ENCODE assay signal across 18 cellular contexts in genomic region chr19:35552534-35553384, GRCh38. TPM values are rescaled to one million over a fixed set of nuclear protein-coding genes. Genes with fewer than 3 reads are reported as not detected.
DNase-seq lines count a peak whose midpoint lies in the region; ATAC-seq, FAIRE-seq and TF ChIP-seq lines count a peak whose summit lies in the region.
"Had no signal": no experiment of that assay in that cellular context is flagged by ENCODE, and none has a peak within 500 bp of the region (broad histone marks: within the 10 kb centered on the region; RNA-seq: fewer than 3 reads in every experiment).

No MANE protein-coding gene starts in this region.

- no peaks in the 10 kb centered on the region for H3K79me2 ChIP-seq in HepG2 (ENCODE audit: insufficient read depth, low read length)
- no peaks in the 10 kb centered on the region for H3K79me2 ChIP-seq in GM23248 (ENCODE audit: insufficient read depth)

- TF ChIP-seq EP300 in HepG2 (IDR thresholded peaks at IDR 0.05; ENCODE audit: low read depth in 2 of 2, low read length in 2 of 2): no peak; a peak in 1 of 4 replicates
- TF ChIP-seq EP300 in HepG2 (CRISPR knock-in tag; IDR thresholded peaks at IDR 0.05; ENCODE audit: borderline replicate concordance): no peak

- FAIRE-seq in HepG2 (lab: Jason Lieb, UNC): peak; percentile 8

- TF ChIP-seq POLR2A in HepG2 (IDR thresholded peaks at IDR 0.05; ENCODE audit: insufficient read depth in 1 of 2, low read depth in 2 of 2, low read length in 2 of 2): no peak
- TF ChIP-seq POLR2A in right lobe of liver (IDR thresholded peaks at IDR 0.05): no peak

- H3K9me2 ChIP-seq in GM23248 (ENCODE audit: insufficient read depth): no peaks in the 10 kb centered on the region

- peaks cover 0 to 25% of the 10 kb centered on the region in 2 experiments; a peak in 1 of 5 replicates for H3K27me3 ChIP-seq in HepG2 (ENCODE audit: control insufficient read depth in 1 of 2, insufficient read depth in 2 of 2, low read length in 2 of 2)
- no peaks in the 10 kb centered on the region for H3K27me3 ChIP-seq in right lobe of liver
- no peaks in the 10 kb centered on the region for H3K27me3 ChIP-seq in GM23248 (replicated peaks; ENCODE audit: insufficient read depth)
- H3K27me3 ChIP-seq: BLaER1 had no signal

- H3K4me2 ChIP-seq in HepG2 (ENCODE audit: low read depth, low read length) (no peak overlapping the region), GM23248 (ENCODE audit: unreplicated experiment) (no peak overlapping the region)
- H3K4me2 ChIP-seq: BLaER1, KMS-11 had no signal

- H3K9ac ChIP-seq in HepG2 (ENCODE audit: insufficient read depth, low read depth, low read length) (no peak overlapping the region), GM23248 (no peak overlapping the region)
- H3K9ac ChIP-seq: BLaER1, KMS-11 had no signal

- H3K36me3 ChIP-seq in HepG2 (replicated peaks in 1 of 2; ENCODE audit: control insufficient read depth in 1 of 2, insufficient read depth in 2 of 2, low read length in 2 of 2) (no peaks in the 10 kb centered on the region), right lobe of liver (no peaks in the 10 kb centered on the region), GM23248 (ENCODE audit: low read depth) (no peaks in the 10 kb centered on the region)

- POLR2A ChIA-PET in HepG2 (lab: Yijun Ruan, JAX): no interaction called here

- WGBS in HepG2 (ENCODE audit: low lambda C conversion rate): 42% methylated on average over 11 of the region's 13 CpGs
- WGBS in right lobe of liver (ENCODE audit: insufficient coverage, low coverage, low lambda C conversion rate, missing lambda C conversion rate): 60% methylated on average over 9 of the region's 13 CpGs
- WGBS in GM23248 (ENCODE audit: low coverage in 1 of 2, low lambda C conversion rate in 2 of 2, missing lambda C conversion rate in 2 of 2), 2 experiments: 45 to 50% methylated on average over 13 of the region's 13 CpGs

- ATAC-seq in HepG2 (no peak), right lobe of liver (no peak)
- ATAC-seq: CD8-positive, alpha-beta T cell had no signal

- peaks cover 48% of the 10 kb centered on the region for H3K4me1 ChIP-seq in HepG2 (ENCODE audit: insufficient read depth, low read length)
- no peaks in the 10 kb centered on the region for H3K4me1 ChIP-seq in right lobe of liver
- no peaks in the 10 kb centered on the region for H3K4me1 ChIP-seq in GM23248 (ENCODE audit: insufficient read depth)

- H3K27ac ChIP-seq in HepG2 (ENCODE audit: extremely low read length, insufficient read depth, low read length) (no peak overlapping the region), right lobe of liver (no peak overlapping the region), GM23248 (no peak overlapping the region)
- H3K27ac ChIP-seq: BLaER1, KMS-11 had no signal

- H2AFZ ChIP-seq in HepG2 (ENCODE audit: low read length) (no peak overlapping the region), GM23248 (no peak overlapping the region)

- CTCF ChIA-PET in HepG2 (lab: Yijun Ruan, JAX; ENCODE audit: low intra/inter-chr PET ratio, low total read pairs): no interaction called here

- TF ChIP-seq CTCF in HepG2 (CRISPR knock-in tag; IDR thresholded peaks at IDR 0.05) (no peak), right lobe of liver (IDR thresholded peaks at IDR 0.05) (no peak)

- TF ChIP-seq RAD21 in HepG2 (CRISPR knock-in tag; IDR thresholded peaks at IDR 0.05): no peak

- intact Hi-C loops in HepG2 (cut with micrococcal nuclease; ENCODE audit: unreplicated experiment): loop anchor here (10.0 kb wide), 2 partner anchors 62 to 92 kb away; partner anchors contain the start of genes COX6B1, ETV2 and HAUS5
- intact Hi-C loops in right lobe of liver (cut with DNase I): no loop called here

- in situ Hi-C loops in HepG2 (cut with HindIII; ENCODE audit: extremely low pct_ligation_motif_present, low pct_unique_long_range_greater_than_20kb) (no loop called here), GM23248 (cut with MboI) (no loop called here)

- H3K4me3 ChIP-seq in HepG2 (replicated peaks in 1 of 3; ENCODE audit: insufficient read depth in 1 of 3, low read depth in 2 of 3, low read length in 3 of 3) (no peak overlapping the region), right lobe of liver (no peak overlapping the region), GM23248 (no peak overlapping the region)
- H3K4me3 ChIP-seq: BLaER1 had no signal

- H4K20me1 ChIP-seq in HepG2 (ENCODE audit: insufficient read depth, low read length) (no peaks in the 10 kb centered on the region), GM23248 (ENCODE audit: insufficient read depth) (no peaks in the 10 kb centered on the region)

- BruUV-seq in HepG2 (replicated peaks; lab: Mats Ljungman, UMichigan): no TSS peak

- no peak for DNase-seq in HepG2 (ENCODE audit: low spot score)
- no peak for DNase-seq in right lobe of liver
- DNase-seq in GM23248: no peak
- DNase-seq in occipital lobe (lab: John Stamatoyannopoulos, UW): no peak
- DNase-seq: CD8-positive, alpha-beta T cell; NCI-H1436; NCI-H2029; NCI-H2171 treated with DMSO at 0.1 percent for 48 hours; NCI-H446 treated with DMSO at 0.1 percent for 48 hours; NCI-H748 treated with DMSO at 0.1 percent for 48 hours; OCI-M1; RPMI8226; SIG-M5 had no signal

- H3K9me3 ChIP-seq in HepG2 (ENCODE audit: low read length) (no peaks in the 10 kb centered on the region), right lobe of liver (no peaks in the 10 kb centered on the region), GM23248 (ENCODE audit: low read depth) (no peaks in the 10 kb centered on the region)
- H3K9me3 ChIP-seq: BLaER1 had no signal

- H3F3A ChIP-seq in GM23248 (ENCODE audit: insufficient read depth): no peaks in the 10 kb centered on the region

RNA-seq across cellular contexts. Expression of gene TMEM147, which starts 7.3 kb away (rescaled TPM):
- total RNA-seq in HepG2 (2016; rRNA removed; fragmentation: Illumina TruSeq; extraction: Trizol) (85.8 and 141 TPM in 2 replicates), right lobe of liver (10 to 100 TPM; 29.4 to 65.7 (median 36.2) TPM), occipital lobe (37.4 TPM)
- total RNA-seq in HepG2 (2016; cell fraction: cytosol; rRNA removed; fragmentation: Illumina TruSeq; extraction: Trizol; ENCODE audit: low read depth): 264 and 362 TPM in 2 replicates
- 91.4 and 136 TPM in 2 replicates for total RNA-seq in HepG2 (2016; cell fraction: insoluble cytoplasmic fraction; rRNA removed; fragmentation: Illumina TruSeq; extraction: Trizol)
- 202 and 264 TPM in 2 replicates for total RNA-seq in HepG2 (2016; cell fraction: membrane; rRNA removed; fragmentation: Illumina TruSeq; extraction: Trizol)
- total RNA-seq in HepG2 (2016; cell fraction: nucleus; rRNA removed; fragmentation: Illumina TruSeq; extraction: Trizol): 88.0 and 104 TPM in 2 replicates
- polyA plus RNA-seq in HepG2 (2011; rRNA removed) (176 and 188 TPM in 2 replicates), GM23248 (2016; fragmentation: Nextera tagmentation; extraction: Ambion mirVana) (203 and 214 TPM in 2 replicates)
- 174 and 213 TPM in 2 replicates for polyA plus RNA-seq in HepG2 (2011; cell fraction: cytosol; rRNA removed)
- polyA plus RNA-seq in HepG2 (2011; cell fraction: nucleus; rRNA removed): 105 and 125 TPM in 2 replicates
- polyA plus RNA-seq in HepG2 (2012): 78.4 and 132 TPM in 2 replicates
- polyA plus RNA-seq in HepG2 (2016; cell fraction: cytosol; fragmentation: Illumina TruSeq; extraction: Trizol; ENCODE audit: low read depth): 361 and 462 TPM in 2 replicates
- polyA plus RNA-seq in HepG2 (2016; cell fraction: insoluble cytoplasmic fraction; fragmentation: Illumina TruSeq; extraction: Trizol; ENCODE audit: low read depth): 102 and 104 TPM in 2 replicates
- 235 and 269 TPM in 2 replicates for polyA plus RNA-seq in HepG2 (2016; cell fraction: membrane; fragmentation: Illumina TruSeq; extraction: Trizol; ENCODE audit: low read depth)
- polyA plus RNA-seq in HepG2 (2016; cell fraction: nucleus; fragmentation: Illumina TruSeq; extraction: Trizol; ENCODE audit: insufficient read depth, low read depth): 176 and 183 TPM in 2 replicates
- 321 and 438 TPM in 2 replicates for polyA minus RNA-seq in HepG2 (2011; rRNA and poly(A)+ RNA removed; ENCODE audit: low replicate concordance)
- polyA minus RNA-seq in HepG2 (2011; cell fraction: cytosol; rRNA and poly(A)+ RNA removed): 44.9 and 50.7 TPM in 2 replicates
- polyA minus RNA-seq in HepG2 (2011; cell fraction: nucleus; rRNA and poly(A)+ RNA removed): 18.3 and 26.4 TPM in 2 replicates
- 108 and 129 TPM in 2 replicates for total RNA-seq in GM23248 (2014; rRNA removed; shearing (Covaris generic))

RNA-seq across cellular contexts. Expression of gene ATP4A, which starts 10.7 kb away (rescaled TPM):
- total RNA-seq in HepG2 (2016; rRNA removed; fragmentation: Illumina TruSeq; extraction: Trizol) (0.11 TPM in 1 of 2 replicates, not detected in the other), right lobe of liver (under 1 TPM in 1 of 6 experiments, not detected in 5; 0.06 TPM), occipital lobe (not detected)
- not detected in 2 replicates for total RNA-seq in HepG2 (2016; cell fraction: cytosol; rRNA removed; fragmentation: Illumina TruSeq; extraction: Trizol; ENCODE audit: low read depth)
- total RNA-seq in HepG2 (2016; cell fraction: insoluble cytoplasmic fraction; rRNA removed; fragmentation: Illumina TruSeq; extraction: Trizol): 0.39 TPM in 2 replicates
- total RNA-seq in HepG2 (2016; cell fraction: membrane; rRNA removed; fragmentation: Illumina TruSeq; extraction: Trizol): 0.28 and 0.31 TPM in 2 replicates
- 0.66 TPM in 1 of 2 replicates, not detected in the other for total RNA-seq in HepG2 (2016; cell fraction: nucleus; rRNA removed; fragmentation: Illumina TruSeq; extraction: Trizol)
- polyA plus RNA-seq in HepG2 (2011; rRNA removed) (0.08 and 0.09 TPM in 2 replicates), GM23248 (2016; fragmentation: Nextera tagmentation; extraction: Ambion mirVana) (not detected in 2 replicates)
- polyA plus RNA-seq in HepG2 (2011; cell fraction: cytosol; rRNA removed): 0.04 and 0.15 TPM in 2 replicates
- polyA plus RNA-seq in HepG2 (2011; cell fraction: nucleus; rRNA removed): 0.51 and 0.69 TPM in 2 replicates
- polyA plus RNA-seq in HepG2 (2012): 0.07 and 0.13 TPM in 2 replicates
- polyA plus RNA-seq in HepG2 (2016; cell fraction: cytosol; fragmentation: Illumina TruSeq; extraction: Trizol; ENCODE audit: low read depth): 0.07 and 0.15 TPM in 2 replicates
- polyA plus RNA-seq in HepG2 (2016; cell fraction: insoluble cytoplasmic fraction; fragmentation: Illumina TruSeq; extraction: Trizol; ENCODE audit: low read depth): 0.13 TPM in 1 of 2 replicates, not detected in the other
- 0.22 TPM in 1 of 2 replicates, not detected in the other for polyA plus RNA-seq in HepG2 (2016; cell fraction: membrane; fragmentation: Illumina TruSeq; extraction: Trizol; ENCODE audit: low read depth)
- polyA plus RNA-seq in HepG2 (2016; cell fraction: nucleus; fragmentation: Illumina TruSeq; extraction: Trizol; ENCODE audit: insufficient read depth, low read depth): 0.68 and 0.98 TPM in 2 replicates
- polyA minus RNA-seq in HepG2 (2011; rRNA and poly(A)+ RNA removed; ENCODE audit: low replicate concordance): 0.18 TPM in 1 of 2 replicates, not detected in the other
- polyA minus RNA-seq in HepG2 (2011; cell fraction: cytosol; rRNA and poly(A)+ RNA removed): not detected in 2 replicates
- polyA minus RNA-seq in HepG2 (2011; cell fraction: nucleus; rRNA and poly(A)+ RNA removed): 0.13 TPM in 1 of 2 replicates, not detected in the other
- total RNA-seq in GM23248 (2014; rRNA removed; shearing (Covaris generic)): not detected in 2 replicates
- total RNA-seq: A172; CD8-positive, alpha-beta T cell; H4; M059J had no signal

RNA-seq across cellular contexts. Expression of gene GAPDHS, which starts 19.5 kb away (rescaled TPM):
- total RNA-seq in HepG2 (2016; rRNA removed; fragmentation: Illumina TruSeq; extraction: Trizol) (not detected in 2 replicates), right lobe of liver (not detected), occipital lobe (not detected)
- total RNA-seq in HepG2 (2016; cell fraction: cytosol; rRNA removed; fragmentation: Illumina TruSeq; extraction: Trizol; ENCODE audit: low read depth): not detected in 2 replicates
- total RNA-seq in HepG2 (2016; cell fraction: insoluble cytoplasmic fraction; rRNA removed; fragmentation: Illumina TruSeq; extraction: Trizol): not detected in 2 replicates
- total RNA-seq in HepG2 (2016; cell fraction: membrane; rRNA removed; fragmentation: Illumina TruSeq; extraction: Trizol): not detected in 2 replicates
- total RNA-seq in HepG2 (2016; cell fraction: nucleus; rRNA removed; fragmentation: Illumina TruSeq; extraction: Trizol): not detected in 2 replicates
- polyA plus RNA-seq in HepG2 (2011; rRNA removed) (0.09 TPM in 1 of 2 replicates, not detected in the other), GM23248 (2016; fragmentation: Nextera tagmentation; extraction: Ambion mirVana) (not detected in 2 replicates)
- not detected in 2 replicates for polyA plus RNA-seq in HepG2 (2011; cell fraction: cytosol; rRNA removed)
- polyA plus RNA-seq in HepG2 (2011; cell fraction: nucleus; rRNA removed): not detected in 2 replicates
- not detected in 2 replicates for polyA plus RNA-seq in HepG2 (2012)
- polyA plus RNA-seq in HepG2 (2016; cell fraction: cytosol; fragmentation: Illumina TruSeq; extraction: Trizol; ENCODE audit: low read depth): not detected in 2 replicates
- polyA plus RNA-seq in HepG2 (2016; cell fraction: insoluble cytoplasmic fraction; fragmentation: Illumina TruSeq; extraction: Trizol; ENCODE audit: low read depth): not detected in 2 replicates
- polyA plus RNA-seq in HepG2 (2016; cell fraction: membrane; fragmentation: Illumina TruSeq; extraction: Trizol; ENCODE audit: low read depth): not detected in 2 replicates
- not detected in 2 replicates for polyA plus RNA-seq in HepG2 (2016; cell fraction: nucleus; fragmentation: Illumina TruSeq; extraction: Trizol; ENCODE audit: insufficient read depth, low read depth)
- not detected in 2 replicates for polyA minus RNA-seq in HepG2 (2011; rRNA and poly(A)+ RNA removed; ENCODE audit: low replicate concordance)
- polyA minus RNA-seq in HepG2 (2011; cell fraction: cytosol; rRNA and poly(A)+ RNA removed): not detected in 2 replicates
- polyA minus RNA-seq in HepG2 (2011; cell fraction: nucleus; rRNA and poly(A)+ RNA removed): not detected in 2 replicates
- total RNA-seq in GM23248 (2014; rRNA removed; shearing (Covaris generic)): not detected in 2 replicates
- total RNA-seq: A172; CD8-positive, alpha-beta T cell; H4; M059J had no signal

RNA-seq across cellular contexts. Expression of gene SBSN, which starts 24.6 kb away (rescaled TPM):
- total RNA-seq in HepG2 (2016; rRNA removed; fragmentation: Illumina TruSeq; extraction: Trizol) (not detected in 2 replicates), right lobe of liver (under 1 TPM in 1 of 6 experiments, not detected in 5; 0.24 TPM), occipital lobe (not detected)
- total RNA-seq in HepG2 (2016; cell fraction: cytosol; rRNA removed; fragmentation: Illumina TruSeq; extraction: Trizol; ENCODE audit: low read depth): not detected in 2 replicates
- not detected in 2 replicates for total RNA-seq in HepG2 (2016; cell fraction: insoluble cytoplasmic fraction; rRNA removed; fragmentation: Illumina TruSeq; extraction: Trizol)
- not detected in 2 replicates for total RNA-seq in HepG2 (2016; cell fraction: membrane; rRNA removed; fragmentation: Illumina TruSeq; extraction: Trizol)
- total RNA-seq in HepG2 (2016; cell fraction: nucleus; rRNA removed; fragmentation: Illumina TruSeq; extraction: Trizol): not detected in 2 replicates
- polyA plus RNA-seq in HepG2 (2011; rRNA removed) (not detected in 2 replicates), GM23248 (2016; fragmentation: Nextera tagmentation; extraction: Ambion mirVana) (7.9 and 8.8 TPM in 2 replicates)
- not detected in 2 replicates for polyA plus RNA-seq in HepG2 (2011; cell fraction: cytosol; rRNA removed)
- polyA plus RNA-seq in HepG2 (2011; cell fraction: nucleus; rRNA removed): not detected in 2 replicates
- polyA plus RNA-seq in HepG2 (2012): 0.16 TPM in 1 of 2 replicates, not detected in the other
- polyA plus RNA-seq in HepG2 (2016; cell fraction: cytosol; fragmentation: Illumina TruSeq; extraction: Trizol; ENCODE audit: low read depth): not detected in 2 replicates
- not detected in 2 replicates for polyA plus RNA-seq in HepG2 (2016; cell fraction: insoluble cytoplasmic fraction; fragmentation: Illumina TruSeq; extraction: Trizol; ENCODE audit: low read depth)
- not detected in 2 replicates for polyA plus RNA-seq in HepG2 (2016; cell fraction: membrane; fragmentation: Illumina TruSeq; extraction: Trizol; ENCODE audit: low read depth)
- not detected in 2 replicates for polyA plus RNA-seq in HepG2 (2016; cell fraction: nucleus; fragmentation: Illumina TruSeq; extraction: Trizol; ENCODE audit: insufficient read depth, low read depth)
- polyA minus RNA-seq in HepG2 (2011; rRNA and poly(A)+ RNA removed; ENCODE audit: low replicate concordance): not detected in 2 replicates
- not detected in 2 replicates for polyA minus RNA-seq in HepG2 (2011; cell fraction: cytosol; rRNA and poly(A)+ RNA removed)
- not detected in 2 replicates for polyA minus RNA-seq in HepG2 (2011; cell fraction: nucleus; rRNA and poly(A)+ RNA removed)
- 3.2 and 4.3 TPM in 2 replicates for total RNA-seq in GM23248 (2014; rRNA removed; shearing (Covaris generic))
- total RNA-seq: A172; CD8-positive, alpha-beta T cell had no signal

RNA-seq across cellular contexts. Expression of gene PMIS2, which starts 33.2 kb away (rescaled TPM):
- total RNA-seq in HepG2 (2016; rRNA removed; fragmentation: Illumina TruSeq; extraction: Trizol) (not detected in 2 replicates), right lobe of liver (not detected), occipital lobe (not detected)
- total RNA-seq in HepG2 (2016; cell fraction: cytosol; rRNA removed; fragmentation: Illumina TruSeq; extraction: Trizol; ENCODE audit: low read depth): not detected in 2 replicates
- not detected in 2 replicates for total RNA-seq in HepG2 (2016; cell fraction: insoluble cytoplasmic fraction; rRNA removed; fragmentation: Illumina TruSeq; extraction: Trizol)
- not detected in 2 replicates for total RNA-seq in HepG2 (2016; cell fraction: membrane; rRNA removed; fragmentation: Illumina TruSeq; extraction: Trizol)
- not detected in 2 replicates for total RNA-seq in HepG2 (2016; cell fraction: nucleus; rRNA removed; fragmentation: Illumina TruSeq; extraction: Trizol)
- polyA plus RNA-seq in HepG2 (2011; rRNA removed) (not detected in 2 replicates), GM23248 (2016; fragmentation: Nextera tagmentation; extraction: Ambion mirVana) (not detected in 2 replicates)
- polyA plus RNA-seq in HepG2 (2011; cell fraction: cytosol; rRNA removed): not detected in 2 replicates
- not detected in 2 replicates for polyA plus RNA-seq in HepG2 (2011; cell fraction: nucleus; rRNA removed)
- polyA plus RNA-seq in HepG2 (2012): not detected in 2 replicates
- not detected in 2 replicates for polyA plus RNA-seq in HepG2 (2016; cell fraction: cytosol; fragmentation: Illumina TruSeq; extraction: Trizol; ENCODE audit: low read depth)
- polyA plus RNA-seq in HepG2 (2016; cell fraction: insoluble cytoplasmic fraction; fragmentation: Illumina TruSeq; extraction: Trizol; ENCODE audit: low read depth): not detected in 2 replicates
- polyA plus RNA-seq in HepG2 (2016; cell fraction: membrane; fragmentation: Illumina TruSeq; extraction: Trizol; ENCODE audit: low read depth): not detected in 2 replicates
- not detected in 2 replicates for polyA plus RNA-seq in HepG2 (2016; cell fraction: nucleus; fragmentation: Illumina TruSeq; extraction: Trizol; ENCODE audit: insufficient read depth, low read depth)
- polyA minus RNA-seq in HepG2 (2011; rRNA and poly(A)+ RNA removed; ENCODE audit: low replicate concordance): not detected in 2 replicates
- polyA minus RNA-seq in HepG2 (2011; cell fraction: cytosol; rRNA and poly(A)+ RNA removed): not detected in 2 replicates
- polyA minus RNA-seq in HepG2 (2011; cell fraction: nucleus; rRNA and poly(A)+ RNA removed): not detected in 2 replicates
- total RNA-seq in GM23248 (2014; rRNA removed; shearing (Covaris generic)): not detected in 2 replicates
- total RNA-seq: A172; CD8-positive, alpha-beta T cell; H4; M059J had no signal
